Comparison of ENCODE assay signal across 20 cellular contexts in genomic region chr2:10686176-10686575, GRCh38. TPM values are rescaled to one million over a fixed set of nuclear protein-coding genes. Genes with fewer than 3 reads are reported as not detected.
A peak's percentile ranks its signal among the peaks of the same experiment; 100 is the strongest.
DNase-seq lines count a peak whose midpoint lies in the region; ATAC-seq and TF ChIP-seq lines count a peak whose summit lies in the region.
"Had no signal": no experiment of that assay in that cellular context is flagged by ENCODE, and none has a peak within 500 bp of the region (broad histone marks: within the 10 kb centered on the region; RNA-seq: fewer than 3 reads in every experiment).

No MANE protein-coding gene starts in this region.

- TF ChIP-seq CTCF in NB4 (IDR thresholded peaks at IDR 0.05; ENCODE audit: low read depth, low read length) (no peak), mucosa of descending colon (IDR thresholded peaks at IDR 0.05) (no peak)

- peak overlapping the region; percentile 87 for H3K4ac ChIP-seq in trophoblast cell (ENCODE audit: low read depth, low read length)

- no peak overlapping the region for H3K18ac ChIP-seq in trophoblast cell (ENCODE audit: low read length)

- no peak overlapping the region for H3K4me3 Mint-ChIP-seq in activated naive CD4-positive, alpha-beta T cell treated with anti-CD3 and anti-CD28 coated beads for 36 hours
- H3K4me3 Mint-ChIP-seq in activated naive CD8-positive, alpha-beta T cell treated with anti-CD3 and anti-CD28 coated beads, Interleukin-2, amount 50 U/mL, for 24 hours = no peak overlapping the region
- H3K4me3 Mint-ChIP-seq: CD8-positive, alpha-beta T cell; GM23338 had no signal

- no peak overlapping the region for H2AK5ac ChIP-seq in trophoblast cell (ENCODE audit: low read length)

- no peak overlapping the region for H2BK12ac ChIP-seq in trophoblast cell (ENCODE audit: low read length)

- DNase-seq in activated naive CD4-positive, alpha-beta T cell treated with anti-CD3 and anti-CD28 coated beads for 36 hours = no peak
- DNase-seq in activated naive CD4-positive, alpha-beta T cell treated with anti-CD3 and anti-CD28 coated beads, Interleukin-2, amount 50 U/mL, for 16 hours = no peak
- DNase-seq in NB4 (ENCODE audit: low read depth) = no peak
- no peak for DNase-seq in activated naive CD8-positive, alpha-beta T cell treated with anti-CD3 and anti-CD28 coated beads, Interleukin-2, amount 50 U/mL, for 24 hours
- no peak for DNase-seq in trophoblast cell
- DNase-seq in HT-29 (ENCODE audit: low spot score) = no peak
- no peak for DNase-seq in mucosa of descending colon
- no peak for DNase-seq in NCI-H2081 treated with DMSO at 0.1 percent for 48 hours (lab: John Stamatoyannopoulos, UW)
- DNase-seq: Calu3; CD8-positive, alpha-beta T cell; EL; NCI-H1105; NCI-H748 treated with DMSO at 0.1 percent for 48 hours; PC-3; RPMI8226; SHP77 treated with DMSO at 0.1 percent for 48 hours had no signal

- peaks cover 14% of the 10 kb centered on the region for H3K4me1 Mint-ChIP-seq in activated naive CD4-positive, alpha-beta T cell treated with anti-CD3 and anti-CD28 coated beads for 36 hours (ENCODE audit: low read depth)
- H3K4me1 Mint-ChIP-seq in activated naive CD8-positive, alpha-beta T cell treated with anti-CD3 and anti-CD28 coated beads, Interleukin-2, amount 50 U/mL, for 24 hours = peaks cover 22% of the 10 kb centered on the region

- no peak overlapping the region for H3K4me2 ChIP-seq in trophoblast cell (ENCODE audit: low read length)
- H3K4me2 ChIP-seq: A549; BLaER1 treated with 17β-estradiol and CSF1 and Interleukin-3, amounts not matched to agents 10 nM and 100 nM; GM23338 had no signal

- CTCF ChIA-PET in activated naive CD4-positive, alpha-beta T cell treated with anti-CD3 and anti-CD28 coated beads for 36 hours (lab: Charles Lee) = interaction anchor here (0.6 to 1.8 kb wide), 2 partner anchors 11 to 48 kb away, joined by 3 to 4 read pairs; no protein-coding TSS in a partner anchor

- no peak overlapping the region for H3K23ac ChIP-seq in trophoblast cell (ENCODE audit: low read length)

- H3K14ac ChIP-seq in trophoblast cell (ENCODE audit: low read length) = no peak overlapping the region

- no peak overlapping the region for H4K91ac ChIP-seq in trophoblast cell (ENCODE audit: low read depth, low read length)

- H4K12ac ChIP-seq in trophoblast cell (ENCODE audit: low read depth, low read length) = no peak overlapping the region

- H3K79me1 ChIP-seq in trophoblast cell (ENCODE audit: low read length) = peaks cover 3% of the 10 kb centered on the region

- peak overlapping the region; percentile 78 for H3K27ac Mint-ChIP-seq in activated naive CD4-positive, alpha-beta T cell treated with anti-CD3 and anti-CD28 coated beads for 36 hours
- H3K27ac Mint-ChIP-seq in activated naive CD8-positive, alpha-beta T cell treated with anti-CD3 and anti-CD28 coated beads, Interleukin-2, amount 50 U/mL, for 24 hours = peak overlapping the region; percentile 5
- H3K27ac Mint-ChIP-seq: CD8-positive, alpha-beta T cell; GM23338 had no signal

- H2BK120ac ChIP-seq in trophoblast cell (ENCODE audit: insufficient read depth, low read length, poor library complexity) = no peak overlapping the region

- H2BK5ac ChIP-seq in trophoblast cell (ENCODE audit: low read depth, low read length, poor library complexity) = no peak overlapping the region

- no peaks in the 10 kb centered on the region for H3K27me3 Mint-ChIP-seq in activated naive CD4-positive, alpha-beta T cell treated with anti-CD3 and anti-CD28 coated beads for 36 hours (ENCODE audit: low read depth)
- peaks cover 2% of the 10 kb centered on the region for H3K27me3 Mint-ChIP-seq in activated naive CD8-positive, alpha-beta T cell treated with anti-CD3 and anti-CD28 coated beads, Interleukin-2, amount 50 U/mL, for 24 hours

- peaks cover 9% of the 10 kb centered on the region for H3K36me3 Mint-ChIP-seq in activated naive CD4-positive, alpha-beta T cell treated with anti-CD3 and anti-CD28 coated beads for 36 hours (ENCODE audit: low read depth)
- peaks cover 19% of the 10 kb centered on the region for H3K36me3 Mint-ChIP-seq in activated naive CD8-positive, alpha-beta T cell treated with anti-CD3 and anti-CD28 coated beads, Interleukin-2, amount 50 U/mL, for 24 hours (ENCODE audit: low read depth)

- H3K9ac ChIP-seq in trophoblast cell (ENCODE audit: low read length) = no peak overlapping the region

- H3K27me3 ChIP-seq in trophoblast cell (ENCODE audit: insufficient read depth, low read length) = no peaks in the 10 kb centered on the region
- H3K27me3 ChIP-seq: BLaER1 treated with 17β-estradiol and CSF1 and Interleukin-3, amounts not matched to agents 10 nM and 100 nM had no signal

- H3K36me3 ChIP-seq in trophoblast cell (ENCODE audit: control insufficient read depth in 1 of 2, insufficient read depth in 2 of 2, low read length in 2 of 2) = peaks cover 5 to 8% of the 10 kb centered on the region in 2 experiments
- no peaks in the 10 kb centered on the region for H3K36me3 ChIP-seq in mucosa of descending colon (ENCODE audit: low read depth)

- H3K27ac ChIP-seq in trophoblast cell (ENCODE audit: low read depth, low read length) = no peak overlapping the region
- H3K27ac ChIP-seq: A549; BLaER1 treated with 17β-estradiol and CSF1 and Interleukin-3, amounts not matched to agents 10 nM and 100 nM had no signal

- no peak for TF ChIP-seq POLR2A in NB4 (IDR thresholded peaks at IDR 0.05; ENCODE audit: extremely low read depth, insufficient read length)

- no peak for ATAC-seq in activated naive CD8-positive, alpha-beta T cell treated with anti-CD3 and anti-CD28 coated beads, Interleukin-2, amount 50 U/mL, for 24 hours
- no peak for ATAC-seq in mucosa of descending colon
- ATAC-seq: CD8-positive, alpha-beta T cell; GM23338; PC-3 had no signal

- H3K9me3 ChIP-seq in trophoblast cell (ENCODE audit: insufficient read depth, low read depth, low read length) = no peaks in the 10 kb centered on the region
- no peaks in the 10 kb centered on the region for H3K9me3 ChIP-seq in mucosa of descending colon
- H3K9me3 ChIP-seq: A549; BLaER1 treated with 17β-estradiol and CSF1 and Interleukin-3, amounts not matched to agents 10 nM and 100 nM had no signal

- H3K4me3 ChIP-seq in NB4 (ENCODE audit: low read depth, low read length) = peak overlapping the region; percentile 21
- no peak overlapping the region for H3K4me3 ChIP-seq in trophoblast cell (ENCODE audit: low read depth, low read length)
- H3K4me3 ChIP-seq in mucosa of descending colon = no peak overlapping the region
- H3K4me3 ChIP-seq: A549; BLaER1 treated with 17β-estradiol and CSF1 and Interleukin-3, amounts not matched to agents 10 nM and 100 nM; GM23338 had no signal

- H2AFZ ChIP-seq in trophoblast cell (ENCODE audit: insufficient read depth, low read length, poor library complexity) = no peak overlapping the region
- H2AFZ ChIP-seq: GM23338 had no signal

- H3K4me1 ChIP-seq in trophoblast cell (ENCODE audit: control insufficient read depth in 1 of 2, insufficient read depth in 2 of 2, low read length in 2 of 2) (peaks cover 0 to 3% of the 10 kb centered on the region in 2 experiments), mucosa of descending colon (ENCODE audit: low read depth) (peaks cover 18% of the 10 kb centered on the region)

- H4K8ac ChIP-seq in trophoblast cell (ENCODE audit: low read depth, low read length) = no peak overlapping the region

- peaks cover 9% of the 10 kb centered on the region for H3K79me2 ChIP-seq in trophoblast cell (ENCODE audit: control insufficient read depth, insufficient read depth, low read length, poor library complexity)

- 100% methylated on average over 1 of the region's 5 CpGs for WGBS in trophoblast cell (ENCODE audit: extremely low coverage, insufficient coverage, insufficient read length)

- no peaks in the 10 kb centered on the region for H3K9me3 Mint-ChIP-seq in activated naive CD4-positive, alpha-beta T cell treated with anti-CD3 and anti-CD28 coated beads for 36 hours
- no peaks in the 10 kb centered on the region for H3K9me3 Mint-ChIP-seq in activated naive CD8-positive, alpha-beta T cell treated with anti-CD3 and anti-CD28 coated beads, Interleukin-2, amount 50 U/mL, for 24 hours
- H3K9me3 Mint-ChIP-seq: CD8-positive, alpha-beta T cell; GM23338 had no signal

- intact Hi-C loops in activated naive CD4-positive, alpha-beta T cell treated with anti-CD3 and anti-CD28 coated beads for 36 hours (cut with micrococcal nuclease) = loop anchor here (5.0 kb wide), 1 partner anchor 354 kb away; no protein-coding TSS in a partner anchor
- intact Hi-C loops in mucosa of descending colon (cut with DNase I, micrococcal nuclease) = no loop called here

RNA-seq across cellular contexts. Expression of gene NOL10, which starts 3.6 kb away (rescaled TPM):
- total RNA-seq in activated naive CD4-positive, alpha-beta T cell treated with anti-CD3 and anti-CD28 coated beads for 36 hours = 10 to 100 TPM; 27.0 to 28.9 TPM
- 20.1 and 20.2 TPM in 2 replicates for polyA plus RNA-seq in trophoblast cell (2013)
- total RNA-seq in HT-29 (2014; rRNA removed; shearing (Covaris generic)) = 19.0 and 20.5 TPM in 2 replicates
- 10 to 100 TPM; 17.0 to 22.7 (median 19.7) TPM for total RNA-seq in mucosa of descending colon

RNA-seq across cellular contexts. Expression of gene ATP6V1C2, which starts 35.3 kb away (rescaled TPM):
- total RNA-seq in activated naive CD4-positive, alpha-beta T cell treated with anti-CD3 and anti-CD28 coated beads for 36 hours = not detected
- polyA plus RNA-seq in trophoblast cell (2013) = 75.0 and 76.0 TPM in 2 replicates
- not detected in 2 replicates for total RNA-seq in HT-29 (2014; rRNA removed; shearing (Covaris generic))
- total RNA-seq in mucosa of descending colon = 1 to 10 TPM in 2 of 3 donors, under 1 TPM in 1; 0.57 to 3.8 (median 1.0) TPM
- total RNA-seq: CD8-positive, alpha-beta T cell; LHCN-M2 had no signal
